In genomic region chr12:87274594-87275245, GRCh38 we compare ENCODE assay signal across 8 cellular contexts.
A peak's percentile ranks its signal among the peaks of the same experiment; 100 is the strongest.
DNase-seq lines count a peak whose midpoint lies in the region; ATAC-seq and TF ChIP-seq lines count a peak whose summit lies in the region.

No MANE protein-coding gene starts in this region.

- H4K91ac ChIP-seq in H9 (ENCODE audit: insufficient read length, low read depth, low read length), result no peak overlapping the region

- intact Hi-C loops in ovary (cut with DNase I), result no loop called here

- H3K27me3 ChIP-seq in H9 (ENCODE audit: insufficient read depth, low read length) (no peaks in the 10 kb centered on the region), foreskin keratinocyte (no peaks in the 10 kb centered on the region), ovary (no peaks in the 10 kb centered on the region)

- no peaks in the 10 kb centered on the region for H3K36me3 Mint-ChIP-seq in H9 (ENCODE audit: insufficient read depth in 1 of 3, low read depth in 3 of 3)
- H3K36me3 Mint-ChIP-seq in activated naive CD8-positive, alpha-beta T cell treated with anti-CD3 and anti-CD28 coated beads, Interleukin-2, amount 50 U/mL, for 24 hours (ENCODE audit: low read depth), result no peaks in the 10 kb centered on the region

- H3T11ph ChIP-seq in H9 (ENCODE audit: low read length), result no peak overlapping the region

- TF ChIP-seq EP300 in ovary (IDR thresholded peaks at IDR 0.05), result no peak

- H3K4me3 Mint-ChIP-seq in H9, result no peak overlapping the region
- H3K4me3 Mint-ChIP-seq in activated naive CD8-positive, alpha-beta T cell treated with anti-CD3 and anti-CD28 coated beads, Interleukin-2, amount 50 U/mL, for 24 hours, result no peak overlapping the region

- no peaks in the 10 kb centered on the region for H3K27me3 Mint-ChIP-seq in H9 (ENCODE audit: low read depth)
- no peaks in the 10 kb centered on the region for H3K27me3 Mint-ChIP-seq in activated naive CD8-positive, alpha-beta T cell treated with anti-CD3 and anti-CD28 coated beads, Interleukin-2, amount 50 U/mL, for 24 hours

- H2AK5ac ChIP-seq in H9 (ENCODE audit: insufficient read length, low read length), result no peak overlapping the region

- H2BK12ac ChIP-seq in H9 (ENCODE audit: insufficient read length, low read depth, low read length), result no peak overlapping the region

- H3K56ac ChIP-seq in H9 (ENCODE audit: insufficient read length, low read depth, low read length), result no peak overlapping the region

- no peaks in the 10 kb centered on the region for H3K79me2 ChIP-seq in H9 (ENCODE audit: insufficient read depth, low read length)

- no peak overlapping the region for H4K8ac ChIP-seq in H9 (replicated peaks; ENCODE audit: insufficient read length, low read depth, low read length)

- TF ChIP-seq POLR2A in ovary (IDR thresholded peaks at IDR 0.05), result no peak

- H3K18ac ChIP-seq in H9 (ENCODE audit: insufficient read length, low read depth, low read length), result no peak overlapping the region

- no CpG with 5 or more reads among the region's 4 CpGs for WGBS in H9 (ENCODE audit: extremely low coverage, insufficient read length, low lambda C conversion rate)
- 76 to 80% (median 78%) methylated on average over 4 of the region's 4 CpGs for WGBS in ovary, 3 donors

- no peak overlapping the region for H4K5ac ChIP-seq in H9 (ENCODE audit: insufficient read length, low read depth, low read length)

- H2BK5ac ChIP-seq in H9 (ENCODE audit: insufficient read length, low read length), result no peak overlapping the region

- peak; percentile 81 for ATAC-seq in foreskin keratinocyte
- no peak for ATAC-seq in activated naive CD8-positive, alpha-beta T cell treated with anti-CD3 and anti-CD28 coated beads, Interleukin-2, amount 50 U/mL, for 24 hours

- H4K20me1 ChIP-seq in H9 (ENCODE audit: control insufficient read depth, insufficient read depth, insufficient read length), result no peaks in the 10 kb centered on the region

- H2BK120ac ChIP-seq in H9 (ENCODE audit: low read depth, low read length, poor library complexity, severe bottlenecking), result no peak overlapping the region

- no peaks in the 10 kb centered on the region for H3K9me3 ChIP-seq in H9 (ENCODE audit: control insufficient read depth, low read depth, low read length)
- H3K9me3 ChIP-seq in ovary, result no peaks in the 10 kb centered on the region

- H3K27ac Mint-ChIP-seq in H9, result no peak overlapping the region; a peak in 1 of 7 replicates
- no peak overlapping the region for H3K27ac Mint-ChIP-seq in activated naive CD8-positive, alpha-beta T cell treated with anti-CD3 and anti-CD28 coated beads, Interleukin-2, amount 50 U/mL, for 24 hours

- H3K79me1 ChIP-seq in H9 (ENCODE audit: insufficient read depth, low read depth, low read length, poor library complexity, severe bottlenecking), result no peaks in the 10 kb centered on the region

- H3K4me1 Mint-ChIP-seq in H9, result peaks cover 0 to 6% of the 10 kb centered on the region in 2 experiments; a peak in 1 of 4 replicates
- H3K4me1 Mint-ChIP-seq in activated naive CD8-positive, alpha-beta T cell treated with anti-CD3 and anti-CD28 coated beads, Interleukin-2, amount 50 U/mL, for 24 hours, result no peaks in the 10 kb centered on the region

- peaks cover 2% of the 10 kb centered on the region; the same call in 1 of the 2 replicates for H3K4me1 ChIP-seq in H9 (ENCODE audit: insufficient read depth, low read length)
- no peaks in the 10 kb centered on the region for H3K4me1 ChIP-seq in foreskin keratinocyte
- no peaks in the 10 kb centered on the region for H3K4me1 ChIP-seq in ovary (ENCODE audit: insufficient read depth)

- no peak overlapping the region for H3K14ac ChIP-seq in H9 (ENCODE audit: insufficient read depth, low read length)

- H3K27ac ChIP-seq in H9 (ENCODE audit: insufficient read length, low read depth, low read length), result no peak overlapping the region
- H3K27ac ChIP-seq in foreskin keratinocyte, result no peak overlapping the region
- H3K27ac ChIP-seq in ovary, result no peak overlapping the region

- no peak overlapping the region for H3K4me3 ChIP-seq in GM12875 (ENCODE audit: low read depth, low read length)
- H3K4me3 ChIP-seq in ovary, result no peak overlapping the region

- no peak overlapping the region for H2BK20ac ChIP-seq in H9 (ENCODE audit: low read depth, low read length, poor library complexity, severe bottlenecking)

- no peak overlapping the region for H2AFZ ChIP-seq in H9 (ENCODE audit: low read length)

- H3K23ac ChIP-seq in H9 (ENCODE audit: insufficient read length, low read depth, low read length), result no peak overlapping the region

- H3K36me3 ChIP-seq in ovary, result no peaks in the 10 kb centered on the region

- peak; percentile 36 for DNase-seq in H9
- DNase-seq in NCI-H69 (lab: John Stamatoyannopoulos, UW), result peak; percentile 60
- peak in 1 of 2 donors; percentile 48 for DNase-seq in foreskin keratinocyte
- DNase-seq in activated naive CD8-positive, alpha-beta T cell treated with anti-CD3 and anti-CD28 coated beads, Interleukin-2, amount 50 U/mL, for 24 hours, result no peak
- no peak for DNase-seq in activated CD4-positive, CD25-positive, alpha-beta regulatory T cell (lab: John Stamatoyannopoulos, UW)
- no peak for DNase-seq in GM19238 (ENCODE audit: insufficient read length, low spot score)
- DNase-seq in ovary, result no peak

- H2BK15ac ChIP-seq in H9 (ENCODE audit: low read depth, low read length), result no peak overlapping the region

- no peak overlapping the region for H3K9ac ChIP-seq in H9 (ENCODE audit: extremely low read depth, insufficient read length, low read length)

- H3K4me2 ChIP-seq in H9 (ENCODE audit: insufficient read depth, insufficient read length, low read length), result no peak overlapping the region

- no peak overlapping the region for H3K4ac ChIP-seq in H9 (ENCODE audit: low read depth, low read length)

- no peaks in the 10 kb centered on the region for H3K23me2 ChIP-seq in H9 (ENCODE audit: insufficient read length, low read depth, low read length, poor library complexity, severe bottlenecking)

- TF ChIP-seq CTCF in GM12875 (IDR thresholded peaks at IDR 0.05; ENCODE audit: borderline replicate concordance, insufficient read depth, low read depth, low read length), result peak; percentile 38; the same call in 1 of the 2 replicates
- peak; percentile 77 for TF ChIP-seq CTCF in H9 (conservative IDR thresholded peaks at IDR 0.05)
- peak; percentile 64 for TF ChIP-seq CTCF in foreskin keratinocyte (conservative IDR thresholded peaks at IDR 0.05)
- no peak for TF ChIP-seq CTCF in ovary (IDR thresholded peaks at IDR 0.05)

- H3K9me3 Mint-ChIP-seq in H9, result no peaks in the 10 kb centered on the region
- peaks cover 9% of the 10 kb centered on the region for H3K9me3 Mint-ChIP-seq in activated naive CD8-positive, alpha-beta T cell treated with anti-CD3 and anti-CD28 coated beads, Interleukin-2, amount 50 U/mL, for 24 hours

Comparison
In these comparisons a context has a peak if more than half of its experiments do, and no peak if none do; other contexts are left out.
1. CTCF ChIP-seq: peak in GM12875 (single experiment), H9 (single experiment) and foreskin keratinocyte (single experiment); none in ovary (0 of 3).
2. DNase-seq: peak in H9 (single experiment) and NCI-H69 (single experiment); none in activated naive CD8-positive, alpha-beta T cell treated with anti-CD3 and anti-CD28 coated beads, Interleukin-2, amount 50 U/mL, for 24 hours (single experiment), activated CD4-positive, CD25-positive, alpha-beta regulatory T cell (0 of 4), GM19238 (single experiment) and ovary (0 of 5).